In genomic region chr19:31625056-31625455, GRCh38 we compare ENCODE assay signal across 21 cellular contexts.
DNase-seq lines count a peak whose midpoint lies in the region; TF ChIP-seq lines count a peak whose summit lies in the region.
"Had no signal": no experiment of that assay in that cellular context is flagged by ENCODE, and none has a peak within 500 bp of the region (broad histone marks: within the 10 kb centered on the region; RNA-seq: fewer than 3 reads in every experiment).

No MANE protein-coding gene starts in this region.

- no peak for DNase-seq in H9
- peak; percentile 20 for DNase-seq in mesendoderm
- no peak for DNase-seq in neuronal stem cell (ENCODE audit: low spot score)
- no peak for DNase-seq in kidney glomerular epithelial cell (lab: John Stamatoyannopoulos, UW)
- no peak for DNase-seq in stimulated activated CD4-positive, alpha-beta T cell treated with anti-CD3 and anti-CD28 coated beads, Interleukin-4, amount 100 ng/mL, for 24 hours
- no peak for DNase-seq in activated naive CD4-positive, alpha-beta T cell treated with Interleukin-2 at 50 U/mL for 16 hours
- DNase-seq: 8988T; ACHN; AML-193; BE2C; CD4-positive, alpha-beta T cell; CD8-positive, alpha-beta memory T cell; DMS 273 treated with DMSO at 0.1 percent for 48 hours; DMS79; EL; GF-D8; HCEC 1CT had no signal

- H3K56ac ChIP-seq in H9 (ENCODE audit: insufficient read length, low read depth, low read length): no peak overlapping the region
- H3K56ac ChIP-seq in mesendoderm (ENCODE audit: low read length): no peak overlapping the region

- H3K4me3 ChIP-seq in mesendoderm (ENCODE audit: low read length): no peak overlapping the region
- H3K4me3 ChIP-seq in neuronal stem cell (ENCODE audit: low read length in 2 of 2): no peak overlapping the region
- H3K4me3 ChIP-seq: A549; BLaER1 treated with 17β-estradiol and CSF1 and Interleukin-3, amounts not matched to agents 10 nM and 100 nM; GM23338 had no signal

- no CpG with 5 or more reads among the region's 4 CpGs for WGBS in H9 (ENCODE audit: extremely low coverage, insufficient read length, low lambda C conversion rate)
- no CpG with 5 or more reads among the region's 4 CpGs for WGBS in mesendoderm (ENCODE audit: extremely low coverage, insufficient coverage, low lambda C conversion rate)
- WGBS in neuronal stem cell (ENCODE audit: extremely low coverage in 2 of 2, insufficient read length in 2 of 2, insufficient replicate concordance in 1 of 2), 2 donors: no CpG with 5 or more reads among the region's 4 CpGs

- H2AK5ac ChIP-seq in H9 (ENCODE audit: insufficient read length, low read length) (no peak overlapping the region), mesendoderm (ENCODE audit: low read length) (no peak overlapping the region), neuronal stem cell (ENCODE audit: low read depth, low read length) (no peak overlapping the region)

- no peaks in the 10 kb centered on the region for H3K79me2 ChIP-seq in H9 (ENCODE audit: insufficient read depth, low read length)
- no peaks in the 10 kb centered on the region for H3K79me2 ChIP-seq in mesendoderm (ENCODE audit: control insufficient read depth, insufficient read depth, low read length)

- H3K23ac ChIP-seq in H9 (ENCODE audit: insufficient read length, low read depth, low read length) (no peak overlapping the region), mesendoderm (ENCODE audit: low read length) (no peak overlapping the region), neuronal stem cell (ENCODE audit: low read depth, low read length, poor library complexity) (no peak overlapping the region)

- H3K23me2 ChIP-seq in H9 (ENCODE audit: insufficient read length, low read depth, low read length, poor library complexity, severe bottlenecking): no peaks in the 10 kb centered on the region

- H2BK20ac ChIP-seq in H9 (ENCODE audit: low read depth, low read length, poor library complexity, severe bottlenecking): no peak overlapping the region

- H2BK12ac ChIP-seq in H9 (ENCODE audit: insufficient read length, low read depth, low read length): no peak overlapping the region
- no peak overlapping the region for H2BK12ac ChIP-seq in neuronal stem cell (ENCODE audit: low read length)

- H4K5ac ChIP-seq in H9 (ENCODE audit: insufficient read length, low read depth, low read length) (no peak overlapping the region), mesendoderm (ENCODE audit: low read length) (no peak overlapping the region)

- no peaks in the 10 kb centered on the region for H3K36me3 ChIP-seq in mesendoderm (ENCODE audit: control insufficient read depth, insufficient read depth, low read length)
- no peaks in the 10 kb centered on the region for H3K36me3 ChIP-seq in neuronal stem cell (replicated peaks in 1 of 2; ENCODE audit: control insufficient read depth in 2 of 2, insufficient read depth in 2 of 2, low read length in 2 of 2)
- H3K36me3 ChIP-seq: BE2C; BLaER1 treated with 17β-estradiol and CSF1 and Interleukin-3, amounts not matched to agents 10 nM and 100 nM had no signal

- H3K9me3 ChIP-seq in H9 (ENCODE audit: control insufficient read depth, low read depth, low read length) (no peaks in the 10 kb centered on the region), neuronal stem cell (replicated peaks in 1 of 2; ENCODE audit: control insufficient read depth in 2 of 2, insufficient read depth in 1 of 2, low read depth in 1 of 2, low read length in 2 of 2) (no peaks in the 10 kb centered on the region)
- H3K9me3 ChIP-seq: BE2C had no signal

- H3K79me1 ChIP-seq in H9 (ENCODE audit: insufficient read depth, low read depth, low read length, poor library complexity, severe bottlenecking) (no peaks in the 10 kb centered on the region), mesendoderm (ENCODE audit: low read length) (no peaks in the 10 kb centered on the region), neuronal stem cell (ENCODE audit: low read depth, low read length) (no peaks in the 10 kb centered on the region)

- H2AFZ ChIP-seq in H9 (ENCODE audit: low read length) (no peak overlapping the region), neuronal stem cell (ENCODE audit: low read length) (no peak overlapping the region)
- H2AFZ ChIP-seq: GM23338 had no signal

- H3K4me2 ChIP-seq in H9 (ENCODE audit: insufficient read depth, insufficient read length, low read length) (no peak overlapping the region), mesendoderm (ENCODE audit: low read length) (no peak overlapping the region), neuronal stem cell (ENCODE audit: insufficient read depth, low read length, poor library complexity, severe bottlenecking) (no peak overlapping the region)
- H3K4me2 ChIP-seq: A549; BLaER1 treated with 17β-estradiol and CSF1 and Interleukin-3, amounts not matched to agents 10 nM and 100 nM; GM23338 had no signal

- H3K4ac ChIP-seq in H9 (ENCODE audit: low read depth, low read length) (no peak overlapping the region), mesendoderm (ENCODE audit: low read depth, low read length) (no peak overlapping the region), neuronal stem cell (ENCODE audit: low read length) (no peak overlapping the region)

- no peaks in the 10 kb centered on the region for H3K27me3 Mint-ChIP-seq in H9 (ENCODE audit: low read depth)
- H3K27me3 Mint-ChIP-seq: CD4-positive, alpha-beta T cell had no signal

- no peak overlapping the region for H3K18ac ChIP-seq in H9 (ENCODE audit: insufficient read length, low read depth, low read length)
- no peak overlapping the region for H3K18ac ChIP-seq in mesendoderm (ENCODE audit: low read length)
- no peak overlapping the region for H3K18ac ChIP-seq in neuronal stem cell (ENCODE audit: low read length)

- H2BK120ac ChIP-seq in H9 (ENCODE audit: low read depth, low read length, poor library complexity, severe bottlenecking): no peak overlapping the region
- H2BK120ac ChIP-seq in mesendoderm (ENCODE audit: low read depth, low read length): no peak overlapping the region
- no peak overlapping the region for H2BK120ac ChIP-seq in neuronal stem cell (ENCODE audit: low read depth, low read length)

- peaks cover 0 to 2% of the 10 kb centered on the region in 2 experiments; a peak in 2 of 5 replicates for H3K9me3 Mint-ChIP-seq in H9
- H3K9me3 Mint-ChIP-seq: CD4-positive, alpha-beta T cell had no signal

- TF ChIP-seq CTCF in H9 (conservative IDR thresholded peaks at IDR 0.05): no peak

- H3K9ac ChIP-seq in H9 (ENCODE audit: extremely low read depth, insufficient read length, low read length) (no peak overlapping the region), mesendoderm (ENCODE audit: low read length) (no peak overlapping the region), neuronal stem cell (ENCODE audit: low read depth, low read length, poor library complexity) (no peak overlapping the region)
- H3K9ac ChIP-seq: BLaER1 treated with 17β-estradiol and CSF1 and Interleukin-3, amounts not matched to agents 10 nM and 100 nM had no signal

- H4K91ac ChIP-seq in H9 (ENCODE audit: insufficient read length, low read depth, low read length) (no peak overlapping the region), neuronal stem cell (ENCODE audit: low read depth, low read length, poor library complexity) (no peak overlapping the region)

- peaks cover 0 to 2% (median 0%) of the 10 kb centered on the region in 3 experiments; a peak in 1 of 7 replicates for H3K36me3 Mint-ChIP-seq in H9 (ENCODE audit: insufficient read depth in 1 of 3, low read depth in 3 of 3)
- H3K36me3 Mint-ChIP-seq: CD14-positive monocyte; CD8-positive, alpha-beta memory T cell had no signal

- no peak overlapping the region for H3K4me3 Mint-ChIP-seq in H9
- H3K4me3 Mint-ChIP-seq: CD14-positive monocyte; CD4-positive, alpha-beta T cell; CD8-positive, alpha-beta memory T cell; GM23338 had no signal

- H2BK5ac ChIP-seq in H9 (ENCODE audit: insufficient read length, low read length) (no peak overlapping the region), mesendoderm (ENCODE audit: low read length) (no peak overlapping the region), neuronal stem cell (ENCODE audit: low read length) (no peak overlapping the region)

- H2BK15ac ChIP-seq in H9 (ENCODE audit: low read depth, low read length): no peak overlapping the region
- no peak overlapping the region for H2BK15ac ChIP-seq in mesendoderm (replicated peaks; ENCODE audit: low read depth)
- H2BK15ac ChIP-seq in neuronal stem cell (ENCODE audit: low read length): no peak overlapping the region

- no peak overlapping the region for H3K27ac Mint-ChIP-seq in H9
- H3K27ac Mint-ChIP-seq: CD14-positive monocyte; CD4-positive, alpha-beta T cell; CD8-positive, alpha-beta memory T cell; GM23338 had no signal

- H3K14ac ChIP-seq in H9 (ENCODE audit: insufficient read depth, low read length): peak overlapping the region; percentile 59; the same call in 1 of the 2 replicates
- peak overlapping the region; percentile 27 for H3K14ac ChIP-seq in neuronal stem cell (ENCODE audit: low read length)

- H3K4me1 ChIP-seq in H9 (ENCODE audit: insufficient read depth, low read length) (no peaks in the 10 kb centered on the region), mesendoderm (ENCODE audit: control insufficient read depth, low read depth, low read length) (no peaks in the 10 kb centered on the region), neuronal stem cell (ENCODE audit: control insufficient read depth in 2 of 2, insufficient read depth in 1 of 2, low read depth in 1 of 2, low read length in 2 of 2) (peaks cover 0 to 5% of the 10 kb centered on the region in 2 donors)
- H3K4me1 ChIP-seq: A549; BE2C; BLaER1 treated with 17β-estradiol and CSF1 and Interleukin-3, amounts not matched to agents 10 nM and 100 nM had no signal

- H4K20me1 ChIP-seq in H9 (ENCODE audit: control insufficient read depth, insufficient read depth, insufficient read length): no peaks in the 10 kb centered on the region
- H4K20me1 ChIP-seq: BLaER1 treated with 17β-estradiol and CSF1 and Interleukin-3, amounts not matched to agents 10 nM and 100 nM had no signal

- no peak overlapping the region for H3T11ph ChIP-seq in H9 (ENCODE audit: low read length)

- H3K27me3 ChIP-seq in H9 (ENCODE audit: insufficient read depth, low read length) (no peaks in the 10 kb centered on the region), mesendoderm (ENCODE audit: insufficient read depth, low read length, poor library complexity) (no peaks in the 10 kb centered on the region), neuronal stem cell (ENCODE audit: control insufficient read depth in 3 of 3, insufficient read depth in 3 of 3, low read depth in 1 of 3, low read length in 3 of 3) (no peaks in the 10 kb centered on the region)
- H3K27me3 ChIP-seq: BE2C; BLaER1 treated with 17β-estradiol and CSF1 and Interleukin-3, amounts not matched to agents 10 nM and 100 nM had no signal

- H3K27ac ChIP-seq in H9 (ENCODE audit: insufficient read length, low read depth, low read length): no peak overlapping the region
- H3K27ac ChIP-seq in mesendoderm (ENCODE audit: low read depth, low read length): no peak overlapping the region
- no peak overlapping the region for H3K27ac ChIP-seq in neuronal stem cell (replicated peaks; ENCODE audit: low read length)
- H3K27ac ChIP-seq: A549; BLaER1 treated with 17β-estradiol and CSF1 and Interleukin-3, amounts not matched to agents 10 nM and 100 nM had no signal

- H4K8ac ChIP-seq in H9 (replicated peaks; ENCODE audit: insufficient read length, low read depth, low read length) (no peak overlapping the region), mesendoderm (ENCODE audit: low read depth, low read length) (no peak overlapping the region), neuronal stem cell (ENCODE audit: low read depth, low read length) (no peak overlapping the region)

- H3K4me1 Mint-ChIP-seq in H9: peaks cover 28 to 29% of the 10 kb centered on the region in 2 experiments
- H3K4me1 Mint-ChIP-seq: CD14-positive monocyte; CD8-positive, alpha-beta memory T cell had no signal
